ENCODE assay signal across 1 cellular context in the genomic region with DNA sequence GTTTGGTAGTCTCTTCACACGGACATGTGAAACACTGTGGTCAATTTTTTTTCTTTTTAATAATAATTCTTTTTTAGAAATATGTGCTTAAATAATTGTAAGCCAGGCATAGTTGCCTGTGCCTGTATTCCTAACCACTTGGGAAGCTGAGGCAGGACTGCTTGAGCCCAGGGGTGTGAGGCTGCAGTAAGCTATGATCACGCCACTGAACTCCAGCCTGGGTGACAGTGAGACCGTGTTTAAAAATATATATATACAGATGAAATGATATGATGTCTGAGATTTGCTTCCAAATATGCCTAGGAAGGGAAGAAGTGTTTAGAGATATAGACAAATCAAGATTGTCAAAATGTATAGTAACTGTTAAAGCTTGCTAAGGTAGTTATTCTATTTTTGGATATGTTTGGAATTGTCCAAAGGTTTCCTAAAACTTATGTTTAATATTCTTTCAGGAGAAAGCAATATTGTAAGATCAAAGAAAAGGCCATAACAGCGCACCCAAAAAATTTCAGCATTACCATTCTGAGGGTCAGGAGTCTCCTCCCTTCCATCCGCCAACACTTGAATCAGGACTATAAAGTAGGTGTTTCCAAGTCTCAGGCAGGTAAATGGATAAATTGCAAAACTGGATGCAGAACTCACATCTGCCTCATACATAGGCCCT.
TF ChIP-seq lines count a peak whose summit lies in the region.

No MANE protein-coding gene starts in this region.

TF ChIP-seq in HepG2, 621 proteins besides CTCF, POLR2A, EP300 and RAD21 (continues in another document):
- no peak for TF ChIP-seq ZFYVE20 (CRISPR knock-in tag; IDR thresholded peaks at IDR 0.05; ENCODE audit: borderline replicate concordance, low read depth)
- no peak for TF ChIP-seq ETV5 (CRISPR knock-in tag; IDR thresholded peaks at IDR 0.05; ENCODE audit: borderline replicate concordance)
- no peak for TF ChIP-seq ZNF747 (CRISPR knock-in tag; IDR thresholded peaks at IDR 0.05; ENCODE audit: borderline replicate concordance)
- no peak for TF ChIP-seq RBM22 (optimal IDR thresholded peaks at IDR 0.05; ENCODE audit: low read length)
- TF ChIP-seq, protein P1, sequence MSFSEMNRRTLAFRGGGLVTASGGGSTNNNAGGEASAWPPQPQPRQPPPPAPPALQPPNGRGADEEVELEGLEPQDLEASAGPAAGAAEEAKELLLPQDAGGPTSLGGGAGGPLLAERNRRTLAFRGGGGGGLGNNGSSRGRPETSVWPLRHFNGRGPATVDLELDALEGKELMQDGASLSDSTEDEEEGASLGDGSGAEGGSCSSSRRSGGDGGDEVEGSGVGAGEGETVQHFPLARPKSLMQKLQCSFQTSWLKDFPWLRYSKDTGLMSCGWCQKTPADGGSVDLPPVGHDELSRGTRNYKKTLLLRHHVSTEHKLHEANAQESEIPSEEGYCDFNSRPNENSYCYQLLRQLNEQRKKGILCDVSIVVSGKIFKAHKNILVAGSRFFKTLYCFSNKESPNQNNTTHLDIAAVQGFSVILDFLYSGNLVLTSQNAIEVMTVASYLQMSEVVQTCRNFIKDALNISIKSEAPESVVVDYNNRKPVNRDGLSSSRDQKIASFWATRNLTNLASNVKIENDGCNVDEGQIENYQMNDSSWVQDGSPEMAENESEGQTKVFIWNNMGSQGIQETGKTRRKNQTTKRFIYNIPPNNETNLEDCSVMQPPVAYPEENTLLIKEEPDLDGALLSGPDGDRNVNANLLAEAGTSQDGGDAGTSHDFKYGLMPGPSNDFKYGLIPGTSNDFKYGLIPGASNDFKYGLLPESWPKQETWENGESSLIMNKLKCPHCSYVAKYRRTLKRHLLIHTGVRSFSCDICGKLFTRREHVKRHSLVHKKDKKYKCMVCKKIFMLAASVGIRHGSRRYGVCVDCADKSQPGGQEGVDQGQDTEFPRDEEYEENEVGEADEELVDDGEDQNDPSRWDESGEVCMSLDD (CRISPR knock-in tag; IDR thresholded peaks at IDR 0.05; ENCODE audit: borderline replicate concordance), result no peak
- TF ChIP-seq TARDBP (CRISPR knock-in tag; IDR thresholded peaks at IDR 0.05), result peak; percentile 15; the same call in 1 of the 2 replicates
- TF ChIP-seq KMT2A (CRISPR knock-in tag; IDR thresholded peaks at IDR 0.05), result no peak
- no peak for TF ChIP-seq HOXA7 (CRISPR knock-in tag; IDR thresholded peaks at IDR 0.05)
- TF ChIP-seq MAZ (IDR thresholded peaks at IDR 0.05; ENCODE audit: borderline replicate concordance, low read depth, low read length), result no peak
- no peak for TF ChIP-seq MAZ (CRISPR knock-in tag; IDR thresholded peaks at IDR 0.05; ENCODE audit: low read depth)
- TF ChIP-seq CENPT (CRISPR knock-in tag; IDR thresholded peaks at IDR 0.05; ENCODE audit: low read depth), result no peak
- TF ChIP-seq ZNF75D (CRISPR knock-in tag; IDR thresholded peaks at IDR 0.05; ENCODE audit: borderline replicate concordance), result no peak
- no peak for TF ChIP-seq SETDB1 (CRISPR knock-in tag; IDR thresholded peaks at IDR 0.05; ENCODE audit: borderline replicate concordance)
- TF ChIP-seq HDAC2 (CRISPR knock-in tag; IDR thresholded peaks at IDR 0.05), result no peak
- no peak for TF ChIP-seq ZNF83 (CRISPR knock-in tag; IDR thresholded peaks at IDR 0.05; ENCODE audit: borderline replicate concordance)
- TF ChIP-seq ZNF878 (CRISPR knock-in tag; IDR thresholded peaks at IDR 0.05), result peak; percentile 13; the same call in 1 of the 2 replicates
- no peak for TF ChIP-seq ZNF10 (CRISPR knock-in tag; IDR thresholded peaks at IDR 0.05; ENCODE audit: borderline replicate concordance, low read depth)
- 0 out of 2 replicates have a peak, but pooled peaks have one; percentile 3 for TF ChIP-seq KAT7 (CRISPR knock-in tag; IDR thresholded peaks at IDR 0.05; ENCODE audit: borderline replicate concordance)
- TF ChIP-seq THAP11 (CRISPR knock-in tag; IDR thresholded peaks at IDR 0.05), result no peak
- TF ChIP-seq CCAR2 (optimal IDR thresholded peaks at IDR 0.05; ENCODE audit: low read depth, low read length), result no peak
- TF ChIP-seq KDM5A (IDR thresholded peaks at IDR 0.05; ENCODE audit: borderline replicate concordance, low read length), result 0 out of 2 replicates have a peak, but pooled peaks have one; percentile 18
- TF ChIP-seq ZFP41 (CRISPR knock-in tag; IDR thresholded peaks at IDR 0.05; ENCODE audit: borderline replicate concordance), result no peak
- no peak for TF ChIP-seq TAF15 (IDR thresholded peaks at IDR 0.05; ENCODE audit: low read depth, low read length, poor library complexity, severe bottlenecking)
- TF ChIP-seq KLF13 (CRISPR knock-in tag; IDR thresholded peaks at IDR 0.05), result no peak
- no peak for TF ChIP-seq ZNF788 (CRISPR knock-in tag; IDR thresholded peaks at IDR 0.05; ENCODE audit: borderline replicate concordance)
- 0 out of 2 replicates have a peak, but pooled peaks have one; percentile 7 for TF ChIP-seq PPARG (CRISPR knock-in tag; conservative IDR thresholded peaks at IDR 0.05)
- 0 out of 2 replicates have a peak, but pooled peaks have one; percentile 2 for TF ChIP-seq KIAA2018 (CRISPR knock-in tag; IDR thresholded peaks at IDR 0.05; ENCODE audit: borderline replicate concordance)
- TF ChIP-seq KDM6A (CRISPR knock-in tag; IDR thresholded peaks at IDR 0.05; ENCODE audit: low read depth), result no peak
- TF ChIP-seq ZMYM3 (CRISPR knock-in tag; IDR thresholded peaks at IDR 0.05), result no peak
- no peak for TF ChIP-seq ZNF230 (CRISPR knock-in tag; IDR thresholded peaks at IDR 0.05)
- no peak for TF ChIP-seq THAP9 (CRISPR knock-in tag; IDR thresholded peaks at IDR 0.05; ENCODE audit: borderline replicate concordance)
- no peak for TF ChIP-seq KLF6 (CRISPR knock-in tag; IDR thresholded peaks at IDR 0.05)
- TF ChIP-seq ZNF792 (CRISPR knock-in tag; IDR thresholded peaks at IDR 0.05), result no peak
- TF ChIP-seq KAT2B (IDR thresholded peaks at IDR 0.05; ENCODE audit: borderline replicate concordance, low read depth, low read length), result no peak
- TF ChIP-seq MEIS1 (CRISPR knock-in tag; IDR thresholded peaks at IDR 0.05; ENCODE audit: borderline replicate concordance), result no peak
- TF ChIP-seq DNMT1 (CRISPR knock-in tag; IDR thresholded peaks at IDR 0.05), result no peak
- no peak for TF ChIP-seq NFRKB (IDR thresholded peaks at IDR 0.05)
- TF ChIP-seq ZNF225 (CRISPR knock-in tag; IDR thresholded peaks at IDR 0.05), result no peak
- 0 out of 2 replicates have a peak, but pooled peaks have one; percentile 36 for TF ChIP-seq SNAPC2 (CRISPR knock-in tag; IDR thresholded peaks at IDR 0.05)
- TF ChIP-seq ZNF256 (CRISPR knock-in tag; conservative IDR thresholded peaks at IDR 0.05), result no peak
- TF ChIP-seq ZNF790 (CRISPR knock-in tag; IDR thresholded peaks at IDR 0.05; ENCODE audit: borderline replicate concordance), result no peak
- TF ChIP-seq MLX (CRISPR knock-in tag; IDR thresholded peaks at IDR 0.05), result no peak
- no peak for TF ChIP-seq ZNF564 (CRISPR knock-in tag; IDR thresholded peaks at IDR 0.05)
- no peak for TF ChIP-seq ZNF7 (CRISPR knock-in tag; IDR thresholded peaks at IDR 0.05)
- no peak for TF ChIP-seq TOPORS (CRISPR knock-in tag; IDR thresholded peaks at IDR 0.05)
- no peak for TF ChIP-seq ZNF619 (CRISPR knock-in tag; IDR thresholded peaks at IDR 0.05)
- no peak for TF ChIP-seq ZNF3 (CRISPR knock-in tag; IDR thresholded peaks at IDR 0.05)
- no peak for TF ChIP-seq ZNF326 (CRISPR knock-in tag; IDR thresholded peaks at IDR 0.05; ENCODE audit: borderline replicate concordance)
- TF ChIP-seq, protein P2, sequence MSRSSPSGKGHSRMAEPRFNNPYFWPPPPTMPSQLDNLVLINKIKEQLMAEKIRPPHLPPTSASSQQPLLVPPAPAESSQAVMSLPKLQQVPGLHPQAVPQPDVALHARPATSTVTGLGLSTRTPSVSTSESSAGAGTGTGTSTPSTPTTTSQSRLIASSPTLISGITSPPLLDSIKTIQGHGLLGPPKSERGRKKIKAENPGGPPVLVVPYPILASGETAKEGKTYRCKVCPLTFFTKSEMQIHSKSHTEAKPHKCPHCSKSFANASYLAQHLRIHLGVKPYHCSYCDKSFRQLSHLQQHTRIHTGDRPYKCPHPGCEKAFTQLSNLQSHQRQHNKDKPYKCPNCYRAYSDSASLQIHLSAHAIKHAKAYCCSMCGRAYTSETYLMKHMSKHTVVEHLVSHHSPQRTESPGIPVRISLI (CRISPR knock-in tag; IDR thresholded peaks at IDR 0.05; ENCODE audit: borderline replicate concordance), result no peak
- 0 out of 2 replicates have a peak, but pooled peaks have one; percentile 21 for TF ChIP-seq ZNF317 (CRISPR knock-in tag; IDR thresholded peaks at IDR 0.05)
- TF ChIP-seq, protein P3, sequence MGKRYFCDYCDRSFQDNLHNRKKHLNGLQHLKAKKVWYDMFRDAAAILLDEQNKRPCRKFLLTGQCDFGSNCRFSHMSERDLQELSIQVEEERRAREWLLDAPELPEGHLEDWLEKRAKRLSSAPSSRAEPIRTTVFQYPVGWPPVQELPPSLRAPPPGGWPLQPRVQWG (CRISPR knock-in tag; IDR thresholded peaks at IDR 0.05; ENCODE audit: borderline replicate concordance, low read depth), result no peak
- TF ChIP-seq PAWR (CRISPR knock-in tag; IDR thresholded peaks at IDR 0.05; ENCODE audit: borderline replicate concordance), result no peak
- TF ChIP-seq ZNF670 (CRISPR knock-in tag; IDR thresholded peaks at IDR 0.05; ENCODE audit: borderline replicate concordance), result no peak
- TF ChIP-seq PHF21A (CRISPR knock-in tag; IDR thresholded peaks at IDR 0.05), result no peak
- TF ChIP-seq PHF20 (CRISPR knock-in tag; IDR thresholded peaks at IDR 0.05), result no peak
